11 cellular contexts compared by ENCODE assay signal in genomic region chr3:47228088-47228487, GRCh38. TPM values are rescaled to one million over a fixed set of nuclear protein-coding genes. Genes with fewer than 3 reads are reported as not detected.
A peak's percentile ranks its signal among the peaks of the same experiment; 100 is the strongest.
DNase-seq lines count a peak whose midpoint lies in the region; ATAC-seq, FAIRE-seq and TF ChIP-seq lines count a peak whose summit lies in the region.
"Had no signal": no experiment of that assay in that cellular context is flagged by ENCODE, and none has a peak within 500 bp of the region (broad histone marks: within the 10 kb centered on the region; RNA-seq: fewer than 3 reads in every experiment).

No MANE protein-coding gene starts in this region.

- FAIRE-seq in GM12892 (lab: Jason Lieb, UNC) = peak; percentile 77

- no peak for TF ChIP-seq POLR2A in GM12892 (IDR thresholded peaks at IDR 0.05; ENCODE audit: low read depth, low read length)

- DNase-seq in GM12892 (ENCODE audit: insufficient read length) (no peak), left lobe of liver (ENCODE audit: low spot score) (no peak), NCI-H1105 (lab: John Stamatoyannopoulos, UW) (no peak), DMS 273 treated with DMSO at 0.1 percent for 48 hours (lab: John Stamatoyannopoulos, UW) (no peak), COLO829 (ENCODE audit: low spot score) (no peak), NCI-H1930 (lab: John Stamatoyannopoulos, UW) (no peak)
- DNase-seq: NCI-H2171, psoas muscle had no signal

- peak; percentile 47 for ATAC-seq in GM21619 (IDR thresholded peaks at IDR 0.05; ENCODE audit: unreplicated experiment)
- ATAC-seq in HG03520 (IDR thresholded peaks at IDR 0.05; ENCODE audit: unreplicated experiment) = peak; percentile 45
- peak; percentile 31 for ATAC-seq in left lobe of liver
- ATAC-seq: body of pancreas, psoas muscle had no signal

RNA-seq across cellular contexts. Expression of gene KIF9, which starts 54.5 kb away (rescaled TPM):
- polyA plus RNA-seq in GM12892 (2012; ENCODE audit: missing spikeins) = 2.8 TPM
- total RNA-seq in left lobe of liver = 1.6 TPM

RNA-seq across cellular contexts. Expression of gene KLHL18, which starts 54.7 kb away (rescaled TPM):
- 18.1 TPM for polyA plus RNA-seq in GM12892 (2012; ENCODE audit: missing spikeins)
- 9.4 TPM for total RNA-seq in left lobe of liver
